13 cellular contexts compared by ENCODE assay signal in genomic region chr6:79201127-79201526, GRCh38. TPM values are rescaled to one million over a fixed set of nuclear protein-coding genes. Genes with fewer than 3 reads are reported as not detected.
DNase-seq lines count a peak whose midpoint lies in the region; ATAC-seq and TF ChIP-seq lines count a peak whose summit lies in the region.
"Had no signal": no experiment of that assay in that cellular context is flagged by ENCODE, and none has a peak within 500 bp of the region (broad histone marks: within the 10 kb centered on the region; RNA-seq: fewer than 3 reads in every experiment).

No MANE protein-coding gene starts in this region.

- POLR2A ChIA-PET in SK-N-SH (lab: Yijun Ruan, JAX) = interaction anchor here (0.6 kb wide), 1 partner anchor 10 kb away, joined by 4 read pairs; no protein-coding TSS in a partner anchor
- POLR2A ChIA-PET in PC-3 (lab: Charles Lee; ENCODE audit: unreplicated experiment) = no interaction called here

- no TSS peak for BruUV-seq in PC-3 (replicated peaks; lab: Mats Ljungman, UMichigan)

- no peak for DNase-seq in SK-N-SH
- peak; percentile 15 for DNase-seq in PC-3
- DNase-seq in epithelial cell of proximal tubule (ENCODE audit: low read depth) = no peak
- DNase-seq in aorta = no peak
- no peak for DNase-seq in occipital lobe (lab: John Stamatoyannopoulos, UW)
- no peak for DNase-seq in T1000 (lab: John Stamatoyannopoulos, UW)
- DNase-seq: ACHN; CD4-positive, CD25-positive, alpha-beta regulatory T cell; DMS 273 treated with DMSO at 0.1 percent for 48 hours; HCEC 1CT had no signal

- no peaks in the 10 kb centered on the region for H3K9me3 ChIP-seq in SK-N-SH
- H3K9me3 ChIP-seq in PC-3 (ENCODE audit: low read length) = no peaks in the 10 kb centered on the region
- no peaks in the 10 kb centered on the region for H3K9me3 ChIP-seq in aorta (ENCODE audit: control insufficient read depth, low read length)
- H3K9me3 ChIP-seq: BLaER1 treated with 17β-estradiol and CSF1 and Interleukin-3, amounts not matched to agents 10 nM and 100 nM had no signal

- H3F3A ChIP-seq in SK-N-SH (replicated peaks; ENCODE audit: insufficient read depth) (no peaks in the 10 kb centered on the region), PC-3 (ENCODE audit: low read length, unreplicated experiment) (no peaks in the 10 kb centered on the region)

- no peak for ATAC-seq in SK-N-SH treated with all-trans-retinoic acid at 6 μM for 48 hours
- no peak for ATAC-seq in PC-3
- ATAC-seq in aorta (ENCODE audit: low FRiP score) = no peak

- H3K9ac ChIP-seq in SK-N-SH (no peak overlapping the region), PC-3 (ENCODE audit: low read length) (no peak overlapping the region)
- H3K9ac ChIP-seq: BLaER1 treated with 17β-estradiol and CSF1 and Interleukin-3, amounts not matched to agents 10 nM and 100 nM had no signal

- 95% methylated on average over 1 of the region's 1 CpG for WGBS in SK-N-SH (ENCODE audit: low lambda C conversion rate)
- 97% methylated on average over 1 of the region's 1 CpG for WGBS in aorta, 2 donors

- peak; percentile 32; the same call in 1 of the 2 replicates for TF ChIP-seq RAD21 in SK-N-SH (IDR thresholded peaks at IDR 0.05; ENCODE audit: low read length)

- H3K9me2 ChIP-seq in SK-N-SH = no peaks in the 10 kb centered on the region
- H3K9me2 ChIP-seq in PC-3 (replicated peaks; ENCODE audit: low read length) = no peaks in the 10 kb centered on the region

- no peaks in the 10 kb centered on the region for H3K4me1 ChIP-seq in SK-N-SH (ENCODE audit: control insufficient read depth in 1 of 2, insufficient read depth in 2 of 2, low read depth in 1 of 2, low read length in 1 of 2)
- H3K4me1 ChIP-seq in PC-3 (ENCODE audit: insufficient read depth, low read length) = no peaks in the 10 kb centered on the region
- no peaks in the 10 kb centered on the region for H3K4me1 ChIP-seq in aorta (ENCODE audit: control insufficient read depth in 1 of 2, insufficient read depth in 2 of 2, low read length in 2 of 2)

- no peak overlapping the region for H3K27ac ChIP-seq in SK-N-SH (ENCODE audit: low read depth in 2 of 2, low read length in 1 of 2)
- H3K27ac ChIP-seq in PC-3 (ENCODE audit: low read length) = no peak overlapping the region
- no peak overlapping the region for H3K27ac ChIP-seq in aorta (ENCODE audit: low read depth in 1 of 2, low read length in 2 of 2)
- H3K27ac ChIP-seq: BLaER1 treated with 17β-estradiol and CSF1 and Interleukin-3, amounts not matched to agents 10 nM and 100 nM; HL-60 had no signal

- H3K4me2 ChIP-seq in SK-N-SH = no peak overlapping the region
- H3K4me2 ChIP-seq in PC-3 (ENCODE audit: low read length) = no peak overlapping the region
- H3K4me2 ChIP-seq: BLaER1 treated with 17β-estradiol and CSF1 and Interleukin-3, amounts not matched to agents 10 nM and 100 nM had no signal

- H3K36me3 ChIP-seq in SK-N-SH (replicated peaks in 1 of 2; ENCODE audit: control insufficient read depth in 1 of 2, insufficient read depth in 2 of 2, low read length in 1 of 2) (peaks cover 11 to 30% of the 10 kb centered on the region in 2 experiments), PC-3 (ENCODE audit: low read depth, low read length) (peaks cover 5% of the 10 kb centered on the region; the same call in 1 of the 2 replicates), aorta (ENCODE audit: control insufficient read depth in 1 of 2, insufficient read depth in 2 of 2, low read length in 1 of 2) (peaks cover 0 to 7% of the 10 kb centered on the region in 2 donors)

- H4K20me1 ChIP-seq in SK-N-SH (ENCODE audit: insufficient read depth) (no peaks in the 10 kb centered on the region), PC-3 (ENCODE audit: low read length) (no peaks in the 10 kb centered on the region)
- H4K20me1 ChIP-seq: BLaER1 treated with 17β-estradiol and CSF1 and Interleukin-3, amounts not matched to agents 10 nM and 100 nM had no signal

- CTCF ChIA-PET in SK-N-SH (lab: Yijun Ruan, JAX) (interaction anchor here (1.0 to 1.3 kb wide), 3 partner anchors 19 to 344 kb away, joined by 3 to 5 read pairs (median 3); no protein-coding TSS in a partner anchor), PC-3 (lab: Charles Lee) (no interaction called here)

- no peak for TF ChIP-seq EP300 in SK-N-SH (IDR thresholded peaks at IDR 0.05; ENCODE audit: borderline replicate concordance in 1 of 2, low read depth in 1 of 2, low read length in 1 of 2)

- intact Hi-C loops in PC-3 (cut with micrococcal nuclease) = loop anchor here (5.0 kb wide), 1 partner anchor 266 kb away; no protein-coding TSS in a partner anchor
- intact Hi-C loops in aorta (cut with DNase I) = no loop called here

- no peak overlapping the region for H2AFZ ChIP-seq in SK-N-SH (ENCODE audit: low read depth)
- H2AFZ ChIP-seq in PC-3 (ENCODE audit: low read length) = no peak overlapping the region

- H3K4me3 ChIP-seq in SK-N-SH (ENCODE audit: low read depth in 2 of 2, low read length in 1 of 2) = no peak overlapping the region
- H3K4me3 ChIP-seq in PC-3 (ENCODE audit: low read length) = no peak overlapping the region
- H3K4me3 ChIP-seq in epithelial cell of proximal tubule (ENCODE audit: low read depth, low read length) = no peak overlapping the region
- H3K4me3 ChIP-seq in aorta (ENCODE audit: low read length in 2 of 2) = no peak overlapping the region
- H3K4me3 ChIP-seq: BLaER1 treated with 17β-estradiol and CSF1 and Interleukin-3, amounts not matched to agents 10 nM and 100 nM had no signal

- no peak for TF ChIP-seq CTCF in SK-N-SH (IDR thresholded peaks at IDR 0.05)
- TF ChIP-seq CTCF in PC-3 (conservative IDR thresholded peaks at IDR 0.05; ENCODE audit: low read depth, low read length) = no peak
- peak; percentile 16 for TF ChIP-seq CTCF in epithelial cell of proximal tubule (conservative IDR thresholded peaks at IDR 0.05; ENCODE audit: low read depth, low read length)

- H3K79me2 ChIP-seq in SK-N-SH (ENCODE audit: insufficient read depth) (no peaks in the 10 kb centered on the region), PC-3 (ENCODE audit: low read length) (no peaks in the 10 kb centered on the region)

- H3K27me3 ChIP-seq in SK-N-SH (ENCODE audit: insufficient read depth) = no peaks in the 10 kb centered on the region
- H3K27me3 ChIP-seq in PC-3 (ENCODE audit: low read length) = no peaks in the 10 kb centered on the region
- no peaks in the 10 kb centered on the region for H3K27me3 ChIP-seq in aorta (ENCODE audit: control insufficient read depth in 1 of 2, insufficient read depth in 2 of 2, low read length in 1 of 2)
- H3K27me3 ChIP-seq: BLaER1 treated with 17β-estradiol and CSF1 and Interleukin-3, amounts not matched to agents 10 nM and 100 nM had no signal

TF ChIP-seq in SK-N-SH, 30 proteins besides CTCF, POLR2A, EP300 and RAD21 (continues in another document):
- no peak for TF ChIP-seq RCOR1 (IDR thresholded peaks at IDR 0.05; ENCODE audit: low read length)
- TF ChIP-seq TEAD4 (IDR thresholded peaks at IDR 0.05; ENCODE audit: borderline replicate concordance, insufficient read depth) = no peak
- TF ChIP-seq MXI1 (IDR thresholded peaks at IDR 0.05; ENCODE audit: low read depth, low read length) = no peak
- no peak for TF ChIP-seq TAF1 (IDR thresholded peaks at IDR 0.05; ENCODE audit: borderline replicate concordance, low read depth, low read length)
- no peak for TF ChIP-seq RXRA (IDR thresholded peaks at IDR 0.05; ENCODE audit: borderline replicate concordance, low read depth)
- TF ChIP-seq NRF1 (IDR thresholded peaks at IDR 0.05; ENCODE audit: low read depth, low read length) = no peak
- no peak for TF ChIP-seq POLR2AphosphoS5 (IDR thresholded peaks at IDR 0.05; ENCODE audit: low read depth, low read length)
- no peak for TF ChIP-seq MAX (IDR thresholded peaks at IDR 0.05; ENCODE audit: low read depth)
- no peak for TF ChIP-seq FOXM1 (IDR thresholded peaks at IDR 0.05; ENCODE audit: low read depth)
- TF ChIP-seq ELF1 (IDR thresholded peaks at IDR 0.05) = no peak
- TF ChIP-seq SMC3 (IDR thresholded peaks at IDR 0.05; ENCODE audit: low read depth, low read length) = no peak
- no peak for TF ChIP-seq FOSL2 (IDR thresholded peaks at IDR 0.05; ENCODE audit: borderline replicate concordance, low read depth)
- no peak for TF ChIP-seq SIN3A (IDR thresholded peaks at IDR 0.05; ENCODE audit: borderline replicate concordance, low read depth, low read length)
- no peak for TF ChIP-seq NFIC (IDR thresholded peaks at IDR 0.05; ENCODE audit: borderline replicate concordance)

TF ChIP-seq in SK-N-SH treated with all-trans-retinoic acid at 6 μM for 48 hours, 23 proteins besides CTCF, POLR2A, EP300 and RAD21 (continues in another document):
- TF ChIP-seq ARNTL (CRISPR knock-in tag; IDR thresholded peaks at IDR 0.05; ENCODE audit: borderline replicate concordance, low read depth) (no peak), CSDC2 (CRISPR knock-in tag; IDR thresholded peaks at IDR 0.05) (no peak), CREB5 (CRISPR knock-in tag; IDR thresholded peaks at IDR 0.05; ENCODE audit: low read depth) (no peak), ESRRG (CRISPR knock-in tag; IDR thresholded peaks at IDR 0.05) (no peak), PPARA (CRISPR knock-in tag; IDR thresholded peaks at IDR 0.05; ENCODE audit: borderline replicate concordance) (no peak), ZFP3 (CRISPR knock-in tag; IDR thresholded peaks at IDR 0.05) (no peak), TOX (CRISPR knock-in tag; IDR thresholded peaks at IDR 0.05; ENCODE audit: borderline replicate concordance) (no peak), OSR1 (CRISPR knock-in tag; IDR thresholded peaks at IDR 0.05) (no peak), ISL1 (CRISPR knock-in tag; IDR thresholded peaks at IDR 0.05) (no peak), ZNF70 (CRISPR knock-in tag; IDR thresholded peaks at IDR 0.05) (no peak), SNAI2 (CRISPR knock-in tag; IDR thresholded peaks at IDR 0.05) (no peak), RARB (CRISPR knock-in tag; IDR thresholded peaks at IDR 0.05) (no peak), TCF4 (CRISPR knock-in tag; IDR thresholded peaks at IDR 0.05; ENCODE audit: borderline replicate concordance) (no peak)

RNA-seq across cellular contexts. Expression of gene HMGN3, which starts 33.4 kb away (rescaled TPM):
- polyA plus RNA-seq in SK-N-SH (2012; rRNA removed) (57.6 and 64.5 TPM in 2 replicates), aorta (100 to 1,000 TPM in 1 of 2 donors, 10 to 100 TPM in 1; 96.0 to 131 TPM)
- polyA plus RNA-seq in SK-N-SH (2012; cell fraction: cytosol; rRNA removed) = 72.9 and 119 TPM in 2 replicates
- polyA plus RNA-seq in SK-N-SH (2012; cell fraction: nucleus; rRNA removed) = 48.8 and 72.9 TPM in 2 replicates
- total RNA-seq in PC-3 (2014; rRNA removed) (101 and 113 TPM in 2 replicates), epithelial cell of proximal tubule (53.2 and 86.2 TPM in 2 replicates), aorta (10 to 100 TPM; 41.0 to 51.4 TPM), occipital lobe (44.6 TPM)
